Comparison of ENCODE assay signal across 8 cellular contexts in the genomic region with DNA sequence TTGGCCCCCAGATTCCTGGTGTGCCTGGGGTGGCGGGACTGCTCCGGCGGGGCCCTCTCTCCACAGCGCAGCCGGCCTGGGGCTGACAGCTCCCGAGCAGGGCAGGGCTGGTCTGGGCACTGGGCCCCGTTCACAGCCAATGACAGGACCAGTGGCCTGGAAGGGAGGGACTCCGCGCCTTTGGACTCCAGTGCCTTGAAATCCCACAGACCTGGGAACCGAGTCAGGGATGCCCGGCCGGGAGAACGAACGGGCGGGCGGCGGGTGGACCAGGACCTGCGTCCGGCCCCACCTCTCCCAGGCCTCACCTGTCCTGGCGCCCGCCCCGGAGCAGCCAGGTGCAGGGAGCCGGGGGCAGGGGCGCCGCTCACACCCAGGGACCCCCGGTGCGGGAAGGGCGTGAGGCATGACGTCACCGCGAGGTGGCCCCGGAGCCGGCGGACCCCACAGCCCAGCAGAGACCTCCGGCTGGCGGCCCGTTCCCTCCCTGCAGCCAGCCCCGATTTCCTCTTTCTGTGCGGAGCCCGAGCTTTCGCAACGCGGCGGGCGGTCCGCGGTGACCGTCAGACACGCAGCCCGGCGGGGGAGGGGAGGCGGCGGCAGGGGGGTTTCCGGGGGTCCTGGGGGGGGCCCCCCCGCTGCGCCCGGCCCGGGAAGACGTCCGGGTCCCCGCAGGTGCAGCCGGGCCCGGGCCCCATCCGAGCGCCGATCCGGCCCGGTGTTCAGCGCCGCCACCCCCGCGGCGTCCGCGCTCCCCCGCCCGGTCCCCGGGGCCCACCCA. TPM values are rescaled to one million over a fixed set of nuclear protein-coding genes. Genes with fewer than 3 reads are reported as not detected.
DNase-seq lines count a peak whose midpoint lies in the region; ATAC-seq and TF ChIP-seq lines count a peak whose summit lies in the region.

No MANE protein-coding gene starts in this region.

- intact Hi-C loops in lower lobe of right lung (cut with DNase I), result no loop called here
- intact Hi-C loops in CD4-positive, alpha-beta memory T cell (cut with micrococcal nuclease), result loop anchor here (1.0 to 5.0 kb wide), 3 partner anchors 29 to 166 kb away; no protein-coding TSS in a partner anchor

- peaks cover 8% of the 10 kb centered on the region for H3K4me1 ChIP-seq in CD8-positive, alpha-beta memory T cell (ENCODE audit: insufficient read depth, low read length)
- H3K4me1 ChIP-seq in lower lobe of right lung, result peaks cover 18% of the 10 kb centered on the region
- H3K4me1 ChIP-seq in CD4-positive, alpha-beta memory T cell (ENCODE audit: insufficient read depth, low read length), result peaks cover 5% of the 10 kb centered on the region

- peak in 2 of 5 donors; percentile 27 to 56 for DNase-seq in CD8-positive, alpha-beta memory T cell
- DNase-seq in OCI-M1 (lab: John Stamatoyannopoulos, UW), result peak; percentile 36
- peak; percentile 18 for DNase-seq in dedifferentiated amniotic fluid mesenchymal stem cell (ENCODE audit: extremely low spot score)
- peak; percentile 86 for DNase-seq in lower lobe of right lung
- DNase-seq in substantia nigra (lab: John Stamatoyannopoulos, UW), result peak in 47 of 49 donors; percentile 27 to 98 (median 65)
- DNase-seq in CD4-positive, alpha-beta memory T cell, result no peak
- no peak for DNase-seq in H4 (ENCODE audit: low spot score)

- H3K27ac Mint-ChIP-seq in CD8-positive, alpha-beta memory T cell, result no peak overlapping the region
- no peak overlapping the region for H3K27ac Mint-ChIP-seq in CD4-positive, alpha-beta memory T cell

- POLR2A ChIA-PET in CD8-positive, alpha-beta memory T cell (lab: Charles Lee), result interaction anchor here (1.3 to 1.4 kb wide), 2 partner anchors 29 to 30 kb away, joined by 4 to 6 read pairs; no protein-coding TSS in a partner anchor
- POLR2A ChIA-PET in CD4-positive, alpha-beta memory T cell (lab: Charles Lee; ENCODE audit: partially characterized antibody), result interaction anchor here (0.6 to 1.5 kb wide), 6 partner anchors 22 to 52 kb away, joined by 3 to 12 read pairs (median 4); a partner anchor contains a TSS

- no peaks in the 10 kb centered on the region for H3K9me3 Mint-ChIP-seq in CD8-positive, alpha-beta memory T cell
- H3K9me3 Mint-ChIP-seq in CD4-positive, alpha-beta memory T cell, result peaks cover 0 to 2% (median 0%) of the 10 kb centered on the region in 8 donors

- H3K9me3 ChIP-seq in CD8-positive, alpha-beta memory T cell (ENCODE audit: low read length), result no peaks in the 10 kb centered on the region
- H3K9me3 ChIP-seq in lower lobe of right lung, result no peaks in the 10 kb centered on the region
- no peaks in the 10 kb centered on the region for H3K9me3 ChIP-seq in CD4-positive, alpha-beta memory T cell (ENCODE audit: control insufficient read depth in 1 of 2, low read length in 2 of 2)

- peak overlapping the region in 6 of 7 donors; percentile 44 to 68 (median 62) for H3K4me3 Mint-ChIP-seq in CD8-positive, alpha-beta memory T cell
- H3K4me3 Mint-ChIP-seq in CD4-positive, alpha-beta memory T cell, result peak overlapping the region in 2 of 8 donors; percentile 42 to 54

- H3K36me3 Mint-ChIP-seq in CD8-positive, alpha-beta memory T cell, result peaks cover 0 to 1% (median 0%) of the 10 kb centered on the region in 3 donors
- peaks cover 0 to 2% of the 10 kb centered on the region in 2 donors for H3K36me3 Mint-ChIP-seq in CD4-positive, alpha-beta memory T cell

- no peak overlapping the region for H3K4me3 ChIP-seq in CD8-positive, alpha-beta memory T cell (ENCODE audit: low read length)
- H3K4me3 ChIP-seq in lower lobe of right lung, result peak overlapping the region; percentile 67
- H3K4me3 ChIP-seq in CD4-positive, alpha-beta memory T cell (ENCODE audit: low read length in 2 of 2), result no peak overlapping the region

- no peak for TF ChIP-seq CTCF in lower lobe of right lung (IDR thresholded peaks at IDR 0.05)

- ATAC-seq in GM21723 (IDR thresholded peaks at IDR 0.05; ENCODE audit: unreplicated experiment), result peak; percentile 23
- ATAC-seq in lower lobe of right lung, result peak; percentile 71 to 80

- no peak overlapping the region for H3K27ac ChIP-seq in CD8-positive, alpha-beta memory T cell (ENCODE audit: low read depth, low read length)
- peak overlapping the region; percentile 76 for H3K27ac ChIP-seq in lower lobe of right lung
- peak overlapping the region; percentile 95 for H3K27ac ChIP-seq in substantia nigra (ENCODE audit: low read depth, low read length, poor library complexity, severe bottlenecking)
- H3K27ac ChIP-seq in CD4-positive, alpha-beta memory T cell (ENCODE audit: low read depth, low read length), result no peak overlapping the region

- H3K36me3 ChIP-seq in CD8-positive, alpha-beta memory T cell (ENCODE audit: insufficient read depth, low read length), result no peaks in the 10 kb centered on the region
- no peaks in the 10 kb centered on the region for H3K36me3 ChIP-seq in lower lobe of right lung
- no peaks in the 10 kb centered on the region for H3K36me3 ChIP-seq in CD4-positive, alpha-beta memory T cell (ENCODE audit: insufficient read depth, low read length)

- H3K27me3 ChIP-seq in CD8-positive, alpha-beta memory T cell (ENCODE audit: insufficient read depth, low read length, poor library complexity, severe bottlenecking), result no peaks in the 10 kb centered on the region
- H3K27me3 ChIP-seq in lower lobe of right lung (ENCODE audit: low read depth), result peaks cover 26% of the 10 kb centered on the region
- H3K27me3 ChIP-seq in CD4-positive, alpha-beta memory T cell (ENCODE audit: insufficient read depth, low read length), result no peaks in the 10 kb centered on the region

- CTCF ChIA-PET in CD8-positive, alpha-beta memory T cell (lab: Charles Lee), result interaction anchor here (0.5 to 3.0 kb wide), 6 partner anchors 14 to 45 kb away, joined by 3 to 19 read pairs (median 3); no protein-coding TSS in a partner anchor
- CTCF ChIA-PET in CD4-positive, alpha-beta memory T cell (lab: Charles Lee; ENCODE audit: partially characterized antibody), result interaction anchor here (0.7 to 4.3 kb wide), 2 partner anchors 30 to 44 kb away, joined by 3 to 19 read pairs; no protein-coding TSS in a partner anchor

- peaks cover 5 to 24% (median 16%) of the 10 kb centered on the region in 3 donors for H3K4me1 Mint-ChIP-seq in CD8-positive, alpha-beta memory T cell
- H3K4me1 Mint-ChIP-seq in CD4-positive, alpha-beta memory T cell, result peaks cover 0 to 9% (median 0%) of the 10 kb centered on the region in 4 donors

- peaks cover 0 to 2% of the 10 kb centered on the region in 2 donors for H3K27me3 Mint-ChIP-seq in CD8-positive, alpha-beta memory T cell
- peaks cover 2 to 4% of the 10 kb centered on the region in 2 donors for H3K27me3 Mint-ChIP-seq in CD4-positive, alpha-beta memory T cell

RNA-seq across cellular contexts. Expression of a gene that starts 0.7 kb away (rescaled TPM):
- total RNA-seq in CD8-positive, alpha-beta memory T cell, result 10 to 100 TPM; 67.7 to 77.3 TPM
- polyA plus RNA-seq in CD8-positive, alpha-beta memory T cell, result 37.7 TPM
- total RNA-seq in lower lobe of right lung, result 33.9 TPM
- 1 to 10 TPM; 9.7 to 10.0 TPM for total RNA-seq in CD4-positive, alpha-beta memory T cell
- polyA plus RNA-seq in CD4-positive, alpha-beta memory T cell, result 1 to 10 TPM; 5.1 to 7.9 TPM
- total RNA-seq in H4 (2014; rRNA removed; shearing (Covaris generic)), result 0.82 and 1.4 TPM in 2 replicates

RNA-seq across cellular contexts. Expression of a gene that starts 21.6 kb away (rescaled TPM):
- 10 to 100 TPM; 18.9 to 21.3 TPM for total RNA-seq in CD8-positive, alpha-beta memory T cell
- 25.9 TPM for polyA plus RNA-seq in CD8-positive, alpha-beta memory T cell
- 12.9 TPM for total RNA-seq in lower lobe of right lung
- 10 to 100 TPM; 46.2 to 50.0 TPM for total RNA-seq in CD4-positive, alpha-beta memory T cell
- polyA plus RNA-seq in CD4-positive, alpha-beta memory T cell, result 10 to 100 TPM; 20.5 to 20.8 TPM
- 8.3 and 10.2 TPM in 2 replicates for total RNA-seq in H4 (2014; rRNA removed; shearing (Covaris generic))

RNA-seq across cellular contexts. Expression of a gene that starts 29.2 kb away (rescaled TPM):
- total RNA-seq in CD8-positive, alpha-beta memory T cell, result not detected
- polyA plus RNA-seq in CD8-positive, alpha-beta memory T cell, result not detected
- not detected for total RNA-seq in lower lobe of right lung
- total RNA-seq in CD4-positive, alpha-beta memory T cell, result not detected
- polyA plus RNA-seq in CD4-positive, alpha-beta memory T cell, result not detected
- total RNA-seq in H4 (2014; rRNA removed; shearing (Covaris generic)), result not detected in 2 replicates

Comparison
In these comparisons a context has a peak if more than half of its experiments do, and no peak if none do; other contexts are left out.
1. DNase-seq: peak in OCI-M1 (single experiment), dedifferentiated amniotic fluid mesenchymal stem cell (single experiment), lower lobe of right lung (single experiment) and substantia nigra (47 of 49); none in CD4-positive, alpha-beta memory T cell (0 of 5) and H4 (single experiment).
2. H3K27ac ChIP-seq: peak in lower lobe of right lung (single experiment) and substantia nigra (single experiment); none in CD8-positive, alpha-beta memory T cell (single experiment) and CD4-positive, alpha-beta memory T cell (single experiment).